ENCODE assay signal across 1 cellular context in the genomic region with DNA sequence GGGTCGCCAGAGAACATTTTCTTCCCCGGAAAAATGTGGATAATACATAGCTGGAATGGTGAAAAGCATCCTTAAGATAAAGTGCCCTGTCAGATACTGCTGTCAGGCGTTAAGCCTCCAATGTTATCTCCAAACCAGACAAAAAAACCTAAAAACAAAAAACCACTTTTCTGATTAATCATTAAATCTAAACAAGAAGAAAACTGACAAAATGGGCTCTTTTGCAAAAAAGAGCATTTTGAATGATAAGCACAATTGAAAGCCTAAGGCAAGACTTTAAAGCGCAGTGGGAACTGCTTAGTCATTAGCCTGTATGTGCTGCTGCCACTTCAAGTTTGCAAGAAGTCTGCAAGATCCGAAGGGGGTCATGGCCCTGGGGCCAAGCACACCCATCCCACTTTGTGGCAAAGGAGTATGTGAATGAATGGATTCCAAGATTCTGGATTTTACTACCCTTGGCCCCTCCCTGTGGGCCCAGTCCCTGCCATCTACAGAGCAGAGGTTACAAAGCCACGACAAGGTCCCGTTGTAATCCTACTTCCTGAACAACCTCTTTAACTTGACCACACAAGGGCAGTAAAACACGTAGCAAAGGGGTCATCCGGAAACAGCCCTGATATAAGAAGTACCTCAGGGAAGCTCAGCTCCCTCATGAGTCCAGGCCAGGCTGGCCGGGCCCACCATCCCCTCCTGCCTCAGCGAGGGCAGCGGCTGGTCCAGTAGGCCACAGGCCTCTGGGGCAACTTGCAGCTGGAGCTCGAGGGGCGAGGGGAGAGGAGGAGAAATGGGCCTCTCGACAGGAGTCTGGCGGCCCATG.
TF ChIP-seq lines count a peak whose summit lies in the region.

No MANE protein-coding gene starts in this region.

TF ChIP-seq in K562, 482 proteins besides CTCF, POLR2A, EP300 and RAD21 (continued from another document and continues in another):
- TF ChIP-seq MITF (IDR thresholded peaks at IDR 0.05): no peak
- TF ChIP-seq ZHX1 (conservative IDR thresholded peaks at IDR 0.05; ENCODE audit: low read length): no peak
- TF ChIP-seq NR2C1 (IDR thresholded peaks at IDR 0.05): no peak
- peak; percentile 79 for TF ChIP-seq NR2C1 (tag; IDR thresholded peaks at IDR 0.05)
- TF ChIP-seq PRPF4 (IDR thresholded peaks at IDR 0.05; ENCODE audit: insufficient read depth, low read depth, low read length, poor library complexity, severe bottlenecking): no peak
- TF ChIP-seq RFX1 (IDR thresholded peaks at IDR 0.05): no peak
- TF ChIP-seq, protein P1, sequence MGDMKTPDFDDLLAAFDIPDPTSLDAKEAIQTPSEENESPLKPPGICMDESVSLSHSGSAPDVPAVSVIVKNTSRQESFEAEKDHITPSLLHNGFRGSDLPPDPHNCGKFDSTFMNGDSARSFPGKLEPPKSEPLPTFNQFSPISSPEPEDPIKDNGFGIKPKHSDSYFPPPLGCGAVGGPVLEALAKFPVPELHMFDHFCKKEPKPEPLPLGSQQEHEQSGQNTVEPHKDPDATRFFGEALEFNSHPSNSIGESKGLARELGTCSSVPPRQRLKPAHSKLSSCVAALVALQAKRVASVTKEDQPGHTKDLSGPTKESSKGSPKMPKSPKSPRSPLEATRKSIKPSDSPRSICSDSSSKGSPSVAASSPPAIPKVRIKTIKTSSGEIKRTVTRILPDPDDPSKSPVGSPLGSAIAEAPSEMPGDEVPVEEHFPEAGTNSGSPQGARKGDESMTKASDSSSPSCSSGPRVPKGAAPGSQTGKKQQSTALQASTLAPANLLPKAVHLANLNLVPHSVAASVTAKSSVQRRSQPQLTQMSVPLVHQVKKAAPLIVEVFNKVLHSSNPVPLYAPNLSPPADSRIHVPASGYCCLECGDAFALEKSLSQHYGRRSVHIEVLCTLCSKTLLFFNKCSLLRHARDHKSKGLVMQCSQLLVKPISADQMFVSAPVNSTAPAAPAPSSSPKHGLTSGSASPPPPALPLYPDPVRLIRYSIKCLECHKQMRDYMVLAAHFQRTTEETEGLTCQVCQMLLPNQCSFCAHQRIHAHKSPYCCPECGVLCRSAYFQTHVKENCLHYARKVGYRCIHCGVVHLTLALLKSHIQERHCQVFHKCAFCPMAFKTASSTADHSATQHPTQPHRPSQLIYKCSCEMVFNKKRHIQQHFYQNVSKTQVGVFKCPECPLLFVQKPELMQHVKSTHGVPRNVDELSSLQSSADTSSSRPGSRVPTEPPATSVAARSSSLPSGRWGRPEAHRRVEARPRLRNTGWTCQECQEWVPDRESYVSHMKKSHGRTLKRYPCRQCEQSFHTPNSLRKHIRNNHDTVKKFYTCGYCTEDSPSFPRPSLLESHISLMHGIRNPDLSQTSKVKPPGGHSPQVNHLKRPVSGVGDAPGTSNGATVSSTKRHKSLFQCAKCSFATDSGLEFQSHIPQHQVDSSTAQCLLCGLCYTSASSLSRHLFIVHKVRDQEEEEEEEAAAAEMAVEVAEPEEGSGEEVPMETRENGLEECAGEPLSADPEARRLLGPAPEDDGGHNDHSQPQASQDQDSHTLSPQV (IDR thresholded peaks at IDR 0.05): no peak
- no peak for TF ChIP-seq DDX20 (tag; IDR thresholded peaks at IDR 0.05; ENCODE audit: low read depth)
- TF ChIP-seq CHCHD3 (CRISPR knock-in tag; IDR thresholded peaks at IDR 0.05): no peak
- TF ChIP-seq, protein P2, sequence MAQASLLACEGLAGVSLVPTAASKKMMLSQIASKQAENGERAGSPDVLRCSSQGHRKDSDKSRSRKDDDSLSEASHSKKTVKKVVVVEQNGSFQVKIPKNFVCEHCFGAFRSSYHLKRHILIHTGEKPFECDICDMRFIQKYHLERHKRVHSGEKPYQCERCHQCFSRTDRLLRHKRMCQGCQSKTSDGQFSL (CRISPR knock-in tag; IDR thresholded peaks at IDR 0.05): no peak
- TF ChIP-seq, protein P2 (tag; IDR thresholded peaks at IDR 0.05): peak in 1 of 2 experiments; percentile 82; a peak in 2 of 4 replicates
- peak; percentile 86; the same call in 1 of the 2 replicates for TF ChIP-seq ZNF589 (CRISPR knock-in tag; IDR thresholded peaks at IDR 0.05; ENCODE audit: low read depth)
- no peak for TF ChIP-seq MTA2 (IDR thresholded peaks at IDR 0.05; ENCODE audit: low read depth)
- no peak for TF ChIP-seq PTBP1 (IDR thresholded peaks at IDR 0.05; ENCODE audit: low read depth, low read length)
- no peak for TF ChIP-seq CLOCK (CRISPR knock-in tag; IDR thresholded peaks at IDR 0.05; ENCODE audit: borderline replicate concordance)
- TF ChIP-seq RFX7 (CRISPR knock-in tag; IDR thresholded peaks at IDR 0.05): no peak
- TF ChIP-seq GTF2E2 (tag; IDR thresholded peaks at IDR 0.05): peak; percentile 43; the same call in 1 of the 2 replicates
- TF ChIP-seq DEAF1 (CRISPR knock-in tag; IDR thresholded peaks at IDR 0.05): no peak
- TF ChIP-seq, protein P3, sequence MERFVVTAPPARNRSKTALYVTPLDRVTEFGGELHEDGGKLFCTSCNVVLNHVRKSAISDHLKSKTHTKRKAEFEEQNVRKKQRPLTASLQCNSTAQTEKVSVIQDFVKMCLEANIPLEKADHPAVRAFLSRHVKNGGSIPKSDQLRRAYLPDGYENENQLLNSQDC (CRISPR knock-in tag; IDR thresholded peaks at IDR 0.05): no peak
- TF ChIP-seq HMGN3 (IDR thresholded peaks at IDR 0.05; ENCODE audit: borderline replicate concordance, extremely low read depth, insufficient read length, low read depth, low read length): no peak
- no peak for TF ChIP-seq MXD1 (CRISPR knock-in tag; IDR thresholded peaks at IDR 0.05; ENCODE audit: borderline replicate concordance, poor library complexity, severe bottlenecking)
- TF ChIP-seq CBX1 (IDR thresholded peaks at IDR 0.05; ENCODE audit: low read depth): no peak
- no peak for TF ChIP-seq SMC3 (conservative IDR thresholded peaks at IDR 0.05; ENCODE audit: insufficient read depth, low read depth, low read length)
- peak; percentile 67; the same call in 1 of the 2 replicates for TF ChIP-seq ZNF583 (CRISPR knock-in tag; IDR thresholded peaks at IDR 0.05)
- no peak for TF ChIP-seq HNRNPLL (IDR thresholded peaks at IDR 0.05; ENCODE audit: low read depth, low read length, poor library complexity, severe bottlenecking)
- no peak for TF ChIP-seq ZNF431 (CRISPR knock-in tag; IDR thresholded peaks at IDR 0.05)
- TF ChIP-seq MIER1 (IDR thresholded peaks at IDR 0.05; ENCODE audit: low read depth): no peak
- no peak for TF ChIP-seq ZKSCAN1 (IDR thresholded peaks at IDR 0.05; ENCODE audit: low read depth, low read length)
- TF ChIP-seq BCL6 (CRISPR knock-in tag; IDR thresholded peaks at IDR 0.05): peak; percentile 74; the same call in 1 of the 2 replicates
- no peak for TF ChIP-seq ZNF696 (CRISPR knock-in tag; conservative IDR thresholded peaks at IDR 0.05)
- no peak for TF ChIP-seq ZZZ3 (IDR thresholded peaks at IDR 0.05)
- peak; percentile 61; the same call in 1 of the 2 replicates for TF ChIP-seq ZNF175 (CRISPR knock-in tag; IDR thresholded peaks at IDR 0.05; ENCODE audit: low read depth)
- TF ChIP-seq NUFIP1 (IDR thresholded peaks at IDR 0.05; ENCODE audit: partially characterized antibody): no peak
- TF ChIP-seq, protein P4, sequence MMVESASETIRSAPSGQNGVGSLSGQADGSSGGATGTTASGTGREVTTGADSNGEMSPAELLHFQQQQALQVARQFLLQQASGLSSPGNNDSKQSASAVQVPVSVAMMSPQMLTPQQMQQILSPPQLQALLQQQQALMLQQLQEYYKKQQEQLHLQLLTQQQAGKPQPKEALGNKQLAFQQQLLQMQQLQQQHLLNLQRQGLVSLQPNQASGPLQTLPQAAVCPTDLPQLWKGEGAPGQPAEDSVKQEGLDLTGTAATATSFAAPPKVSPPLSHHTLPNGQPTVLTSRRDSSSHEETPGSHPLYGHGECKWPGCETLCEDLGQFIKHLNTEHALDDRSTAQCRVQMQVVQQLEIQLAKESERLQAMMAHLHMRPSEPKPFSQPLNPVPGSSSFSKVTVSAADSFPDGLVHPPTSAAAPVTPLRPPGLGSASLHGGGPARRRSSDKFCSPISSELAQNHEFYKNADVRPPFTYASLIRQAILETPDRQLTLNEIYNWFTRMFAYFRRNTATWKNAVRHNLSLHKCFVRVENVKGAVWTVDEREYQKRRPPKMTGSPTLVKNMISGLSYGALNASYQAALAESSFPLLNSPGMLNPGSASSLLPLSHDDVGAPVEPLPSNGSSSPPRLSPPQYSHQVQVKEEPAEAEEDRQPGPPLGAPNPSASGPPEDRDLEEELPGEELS (CRISPR knock-in tag; IDR thresholded peaks at IDR 0.05; ENCODE audit: borderline replicate concordance): no peak
- no peak for TF ChIP-seq ZNF212 (CRISPR knock-in tag; IDR thresholded peaks at IDR 0.05)
- peak; percentile 45; the same call in 1 of the 2 replicates for TF ChIP-seq CREB1 (IDR thresholded peaks at IDR 0.05)
- TF ChIP-seq CREB1 (CRISPR knock-in tag; IDR thresholded peaks at IDR 0.05): no peak; the same call in 1 of the 2 replicates
- TF ChIP-seq CBX3 (IDR thresholded peaks at IDR 0.05; ENCODE audit: borderline replicate concordance in 1 of 2, low read length in 2 of 2): peak in 1 of 2 experiments; percentile 20; a peak in 1 of 3 replicates
- peak; percentile 68 for TF ChIP-seq ELF1 (tag; IDR thresholded peaks at IDR 0.05)
- no peak for TF ChIP-seq ZNF444 (CRISPR knock-in tag; IDR thresholded peaks at IDR 0.05)
